Comparison of ENCODE assay signal across 8 cellular contexts in the genomic region with DNA sequence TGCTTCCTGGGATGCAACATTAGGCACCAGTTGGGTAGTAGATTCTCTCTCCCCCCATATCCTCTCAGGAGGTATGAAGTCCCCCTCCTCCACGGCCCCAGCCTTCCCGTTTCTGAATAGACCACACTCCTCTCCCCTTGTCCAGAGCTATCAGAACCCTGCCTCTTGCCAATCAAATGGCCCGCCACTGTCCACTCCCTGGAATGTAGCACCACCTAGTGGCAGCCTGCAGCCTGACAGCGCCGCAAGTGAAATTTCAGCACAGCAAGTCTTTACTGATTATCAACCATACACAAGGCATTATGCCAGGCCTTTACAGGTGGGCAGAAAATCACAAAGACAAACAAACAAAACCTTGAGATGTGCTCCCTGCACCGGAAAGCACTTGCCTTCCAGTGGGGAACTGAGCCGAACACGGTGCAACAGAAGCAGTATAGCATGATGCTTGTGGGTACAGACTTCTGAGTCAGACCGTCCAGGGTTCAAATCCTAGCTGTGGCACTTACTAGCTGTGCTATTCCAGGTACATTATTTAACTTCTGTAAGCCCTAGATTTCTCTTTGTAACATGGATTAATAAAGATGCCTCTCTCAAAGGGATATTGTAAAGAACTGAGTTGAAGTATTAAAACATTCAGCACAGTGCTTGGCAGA.
DNase-seq lines count a peak whose midpoint lies in the region; ATAC-seq and TF ChIP-seq lines count a peak whose summit lies in the region.

No MANE protein-coding gene starts in this region.

- no peaks in the 10 kb centered on the region for H3K9me3 ChIP-seq in CD4-positive, alpha-beta T cell (ENCODE audit: control insufficient read depth, low read length)

- peaks cover 6% of the 10 kb centered on the region for H3K27me3 ChIP-seq in CD4-positive, alpha-beta T cell (ENCODE audit: control insufficient read depth, insufficient read depth, low read length)

- H3K27ac Mint-ChIP-seq in CD4-positive, alpha-beta T cell: no peak overlapping the region
- no peak overlapping the region for H3K27ac Mint-ChIP-seq in endothelial cell (ENCODE audit: unreplicated experiment)

- CTCF ChIA-PET in CD4-positive, alpha-beta T cell (lab: Charles Lee): interaction anchor here (1.4 kb wide), 1 partner anchor 14 kb away, joined by 3 read pairs; no protein-coding TSS in a partner anchor

- ATAC-seq in CD4-positive, alpha-beta T cell (ENCODE audit: poor library complexity): no peak
- ATAC-seq in HG02870 (IDR thresholded peaks at IDR 0.05; ENCODE audit: unreplicated experiment): no peak

- no peaks in the 10 kb centered on the region for H3K9me3 Mint-ChIP-seq in CD4-positive, alpha-beta T cell
- H3K9me3 Mint-ChIP-seq in endothelial cell (ENCODE audit: unreplicated experiment): no peaks in the 10 kb centered on the region

- peaks cover 52% of the 10 kb centered on the region for H3K27me3 Mint-ChIP-seq in CD4-positive, alpha-beta T cell
- H3K27me3 Mint-ChIP-seq in endothelial cell (ENCODE audit: unreplicated experiment): peaks cover 6% of the 10 kb centered on the region

- POLR2A ChIA-PET in CD4-positive, alpha-beta T cell (lab: Charles Lee): no interaction called here

- no peak overlapping the region for H3K27ac ChIP-seq in CD4-positive, alpha-beta T cell (ENCODE audit: low read depth, low read length)

- H3K4me1 Mint-ChIP-seq in CD4-positive, alpha-beta T cell (ENCODE audit: low read depth): no peaks in the 10 kb centered on the region
- no peaks in the 10 kb centered on the region for H3K4me1 Mint-ChIP-seq in endothelial cell (ENCODE audit: unreplicated experiment)

- H3K36me3 Mint-ChIP-seq in CD4-positive, alpha-beta T cell (ENCODE audit: low read depth): no peaks in the 10 kb centered on the region
- no peaks in the 10 kb centered on the region for H3K36me3 Mint-ChIP-seq in endothelial cell (ENCODE audit: low read depth, unreplicated experiment)

- peak in 9 of 10 experiments; percentile 15 to 56 (median 27) for DNase-seq in CD4-positive, alpha-beta T cell
- DNase-seq in H4 (ENCODE audit: low spot score) (peak; percentile 49), NCI-H2227 treated with DMSO at 0.1 percent for 48 hours (lab: John Stamatoyannopoulos, UW) (peak; percentile 83), endothelial cell (ENCODE audit: low spot score) (peak; percentile 84), myocyte (ENCODE audit: low read depth) (peak; percentile 52), superior temporal gyrus (ENCODE audit: extremely low spot score) (peak; percentile 75)
- DNase-seq in activated CD4-positive, alpha-beta T cell treated with anti-CD3 and anti-CD28 coated beads, Interleukin-2, amount 50 U/mL, for 1 hour: peak; percentile 43

- H3K4me3 Mint-ChIP-seq in CD4-positive, alpha-beta T cell: no peak overlapping the region
- no peak overlapping the region for H3K4me3 Mint-ChIP-seq in endothelial cell (ENCODE audit: unreplicated experiment)

- TF ChIP-seq CTCF in CD4-positive, alpha-beta T cell (IDR thresholded peaks at IDR 0.05): peak; percentile 72
- peak; percentile 92 for TF ChIP-seq CTCF in endothelial cell (IDR thresholded peaks at IDR 0.05; ENCODE audit: unreplicated experiment)

- intact Hi-C loops in CD4-positive, alpha-beta T cell (cut with DNase I, micrococcal nuclease): loop anchor here in 1 of 2 experiments (10.0 kb wide), 1 partner anchor 58 kb away; no protein-coding TSS in a partner anchor

Comparison
In these comparisons a context has a peak if more than half of its experiments do, and no peak if none do; other contexts are left out.
1. DNase-seq: peak in every context shown above with its lines; median percentile 84 in endothelial cell; 83 in NCI-H2227 treated with DMSO at 0.1 percent for 48 hours; 75 in superior temporal gyrus; 52 in myocyte; 49 in H4; 43 in activated CD4-positive, alpha-beta T cell treated with anti-CD3 and anti-CD28 coated beads, Interleukin-2, amount 50 U/mL, for 1 hour; 27 in CD4-positive, alpha-beta T cell.